ENCODE assay signal across 8 cellular contexts in genomic region chr19:55354698-55355212, GRCh38. TPM values are rescaled to one million over a fixed set of nuclear protein-coding genes. Genes with fewer than 3 reads are reported as not detected.
DNase-seq lines count a peak whose midpoint lies in the region; ATAC-seq and TF ChIP-seq lines count a peak whose summit lies in the region.

A gene with protein sequence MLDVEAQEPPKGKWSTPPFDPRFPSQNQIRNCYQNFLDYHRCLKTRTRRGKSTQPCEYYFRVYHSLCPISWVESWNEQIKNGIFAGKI (minus strand): TSS chr19:55354719. CDS start chr19:55354521, 198 bp downstream.

- peak within 1 kb of the TSS; percentile 54 for H2AFZ ChIP-seq in GM23248

- no peaks in the 10 kb centered on the region for H3K9me3 Mint-ChIP-seq in WTC11

- POLR2A ChIA-PET in WTC11 (lab: Charles Lee), result interaction anchor here (1.5 kb wide), 1 partner anchor 16 kb away, joined by 4 read pairs; the partner anchor contains the start of gene KMT5C

- DNase-seq in GM23248, result no peak
- no peak for DNase-seq in WTC11 (ENCODE audit: low spot score)
- DNase-seq in foreskin fibroblast, result no peak
- DNase-seq in skeletal muscle cell (ENCODE audit: low read depth), result no peak
- no peak for DNase-seq in SJCRH30
- no peak for DNase-seq in midbrain (lab: John Stamatoyannopoulos, UW)

- H3K4me3 Mint-ChIP-seq in WTC11, result peak within 1 kb of the TSS; percentile 69

- ATAC-seq in WTC11 (peak; percentile 3; the same call in 1 of the 2 replicates), HG03442 (IDR thresholded peaks at IDR 0.05; ENCODE audit: unreplicated experiment) (no peak)
- no peak for ATAC-seq in activated CD4-positive, CD25-positive, alpha-beta regulatory T cell treated with anti-CD3 and anti-CD28 coated beads, Interleukin-2, amount 50 U/mL, for 24 hours

- H3K27me3 ChIP-seq in GM23248 (replicated peaks; ENCODE audit: insufficient read depth) (peaks cover 40% of the 10 kb centered on the region), SJCRH30 (peaks cover 3% of the 10 kb centered on the region; the same call in 1 of the 2 replicates)

- H3K4me2 ChIP-seq in GM23248 (ENCODE audit: unreplicated experiment), result peak within 1 kb of the TSS; percentile 75

- H3K36me3 ChIP-seq in GM23248 (ENCODE audit: low read depth) (no peaks in the 10 kb centered on the region), SJCRH30 (no peaks in the 10 kb centered on the region)

- no peaks in the 10 kb centered on the region for H3K79me2 ChIP-seq in GM23248 (ENCODE audit: insufficient read depth)

- 0 to 3% methylated on average over 14 to 37 of the region's 43 CpGs for WGBS in GM23248 (ENCODE audit: low coverage in 1 of 2, low lambda C conversion rate in 2 of 2, missing lambda C conversion rate in 2 of 2), 2 experiments

- H3K9me3 ChIP-seq in GM23248 (ENCODE audit: low read depth), result no peaks in the 10 kb centered on the region
- no peaks in the 10 kb centered on the region for H3K9me3 ChIP-seq in SJCRH30 (replicated peaks)

- no peaks in the 10 kb centered on the region for H3K9me2 ChIP-seq in GM23248 (ENCODE audit: insufficient read depth)

- H3K4me3 ChIP-seq in GM23248 (peak within 1 kb of the TSS; percentile 67), foreskin fibroblast (ENCODE audit: low read depth in 1 of 2, low read length in 2 of 2) (peak within 1 kb of the TSS; percentile 37 to 52), skeletal muscle cell (ENCODE audit: low read depth, low read length) (peak within 1 kb of the TSS; percentile 55), SJCRH30 (no peak within 1 kb of the TSS)

- TF ChIP-seq CTCF in WTC11 (IDR thresholded peaks at IDR 0.05), result no peak
- TF ChIP-seq CTCF in foreskin fibroblast (IDR thresholded peaks at IDR 0.05; ENCODE audit: low read depth, low read length), result no peak

- H3K9ac ChIP-seq in GM23248, result peak within 1 kb of the TSS; percentile 20; the same call in 1 of the 2 replicates

- H3K36me3 Mint-ChIP-seq in WTC11, result no peaks in the 10 kb centered on the region

- in situ Hi-C loops in GM23248 (cut with MboI), result no loop called here

- H3K27ac ChIP-seq in GM23248 (no peak within 1 kb of the TSS), SJCRH30 (no peak within 1 kb of the TSS)

- CTCF ChIA-PET in WTC11 (lab: Charles Lee), result interaction anchor here (1.1 to 2.4 kb wide), 4 partner anchors 11 to 53 kb away, joined by 3 to 8 read pairs (median 5); partner anchors contain the start of genes KMT5C and TMEM238

- peaks cover 88% of the 10 kb centered on the region for H3K27me3 Mint-ChIP-seq in WTC11 (ENCODE audit: low read depth)

- no peaks in the 10 kb centered on the region for H4K20me1 ChIP-seq in GM23248 (ENCODE audit: insufficient read depth)

- peaks cover 31% of the 10 kb centered on the region for H3K4me1 Mint-ChIP-seq in WTC11

- no peaks in the 10 kb centered on the region for H3F3A ChIP-seq in GM23248 (ENCODE audit: insufficient read depth)

- no peak within 1 kb of the TSS for H3K27ac Mint-ChIP-seq in WTC11

- H3K4me1 ChIP-seq in GM23248 (ENCODE audit: insufficient read depth) (no peaks in the 10 kb centered on the region), SJCRH30 (peaks cover 7% of the 10 kb centered on the region; the same call in 1 of the 2 replicates)

TF ChIP-seq in WTC11, 78 proteins besides CTCF, POLR2A, EP300 and RAD21:
- TF ChIP-seq RORB (CRISPR knock-in tag; IDR thresholded peaks at IDR 0.05), result no peak
- TF ChIP-seq NFYB (CRISPR knock-in tag; conservative IDR thresholded peaks at IDR 0.05; ENCODE audit: low read depth), result 0 out of 2 replicates have a peak, but pooled peaks have one; percentile 23
- TF ChIP-seq TP53 (CRISPR knock-in tag; IDR thresholded peaks at IDR 0.05), result no peak
TF ChIP-seq in WTC11: peak in this region for 1.

RNA-seq across cellular contexts. Expression of the gene that starts here (rescaled TPM):
- total RNA-seq in GM23248 (2014; rRNA removed; shearing (Covaris generic)), result not detected in 2 replicates
- polyA plus RNA-seq in GM23248 (2016; fragmentation: Nextera tagmentation; extraction: Ambion mirVana), result not detected in 2 replicates
- total RNA-seq in WTC11 (2021), result 4.1 to 8.0 TPM (median 4.3 TPM) in 3 replicates
- 0.45 TPM in 1 of 2 replicates, not detected in the other for total RNA-seq in SJCRH30 (2014; rRNA removed; shearing (Covaris generic))
